Comparison of ENCODE assay signal across 8 cellular contexts in genomic region chr17:41919165-41919817, GRCh38. TPM values are rescaled to one million over a fixed set of nuclear protein-coding genes. Genes with fewer than 3 reads are reported as not detected.
A peak's percentile ranks its signal among the peaks of the same experiment; 100 is the strongest.
DNase-seq lines count a peak whose midpoint lies in the region; ATAC-seq and TF ChIP-seq lines count a peak whose summit lies in the region.

No MANE protein-coding gene starts in this region.

- H3K4me1 ChIP-seq in SJCRH30 (peaks cover 9% of the 10 kb centered on the region; the same call in 1 of the 2 replicates), esophagus (ENCODE audit: control insufficient read depth in 2 of 2, insufficient read depth in 2 of 2, low read length in 1 of 2) (peaks cover 0 to 7% of the 10 kb centered on the region in 2 donors)

- H3K27me3 ChIP-seq in SJCRH30 = no peaks in the 10 kb centered on the region
- no peaks in the 10 kb centered on the region for H3K27me3 ChIP-seq in esophagus (ENCODE audit: control insufficient read depth in 1 of 2, insufficient read depth in 2 of 2, low read length in 2 of 2)

- H3K36me3 ChIP-seq in SJCRH30 (no peaks in the 10 kb centered on the region), esophagus (ENCODE audit: control insufficient read depth in 2 of 2, insufficient read depth in 2 of 2, low read length in 1 of 2) (no peaks in the 10 kb centered on the region)

- no peak for TF ChIP-seq CTCF in natural killer cell (IDR thresholded peaks at IDR 0.05)

- H3K9me3 ChIP-seq in SJCRH30 (replicated peaks) (no peaks in the 10 kb centered on the region), esophagus (ENCODE audit: control insufficient read depth in 2 of 2, insufficient read depth in 1 of 2, low read depth in 1 of 2, low read length in 1 of 2) (no peaks in the 10 kb centered on the region)

- intact Hi-C loops in natural killer cell (cut with micrococcal nuclease) = loop anchor here (1.0 to 2.0 kb wide), 3 partner anchors 11 to 54 kb away; partner anchors contain the start of genes CNP, KLHL11 and ODAD4

- WGBS in esophagus, 2 donors = 6 to 9% methylated on average over 31 to 33 of the region's 33 CpGs

- ATAC-seq in natural killer cell (no peak), GM21381 (IDR thresholded peaks at IDR 0.05; ENCODE audit: unreplicated experiment) (no peak)

- H3K4me3 Mint-ChIP-seq in natural killer cell = peak overlapping the region; percentile 96

- DNase-seq in NOMO-1 (lab: John Stamatoyannopoulos, UW; ENCODE audit: unreplicated experiment in 2 of 2) = peak; percentile 49 to 53
- DNase-seq in NOMO-1 treated with DMSO at 0.1 percent for 48 hours (lab: John Stamatoyannopoulos, UW; ENCODE audit: unreplicated experiment) = no peak
- DNase-seq in HPDE6-E6E7 (ENCODE audit: extremely low spot score) = peak; percentile 76
- no peak for DNase-seq in SJCRH30
- no peak for DNase-seq in natural killer cell
- DNase-seq in foreskin melanocyte = no peak

- no peaks in the 10 kb centered on the region for H3K27me3 Mint-ChIP-seq in natural killer cell (ENCODE audit: low read depth in 2 of 2)

- peak overlapping the region; percentile 74 to 91 for H3K27ac Mint-ChIP-seq in natural killer cell

- peak overlapping the region; percentile 31 for H3K27ac ChIP-seq in SJCRH30
- H3K27ac ChIP-seq in esophagus (ENCODE audit: low read depth in 2 of 2, low read length in 1 of 2) = peak overlapping the region; percentile 81 to 84

- H3K9me3 Mint-ChIP-seq in natural killer cell = no peaks in the 10 kb centered on the region

- peaks cover 23 to 30% of the 10 kb centered on the region in 2 donors for H3K4me1 Mint-ChIP-seq in natural killer cell

- no peaks in the 10 kb centered on the region for H3K36me3 Mint-ChIP-seq in natural killer cell

- H3K4me3 ChIP-seq in SJCRH30 (peak overlapping the region; percentile 92), esophagus (ENCODE audit: low read depth in 1 of 2, low read length in 2 of 2) (peak overlapping the region; percentile 37 to 75)

RNA-seq across cellular contexts. Expression of gene ACLY, which starts 0.5 kb away (rescaled TPM):
- total RNA-seq in SJCRH30 (2014; rRNA removed; shearing (Covaris generic)) = 137 and 141 TPM in 2 replicates
- polyA plus RNA-seq in esophagus = 10 to 100 TPM; 16.4 to 27.1 TPM
- total RNA-seq in natural killer cell = 100 to 1,000 TPM in 2 of 3 donors, 10 to 100 TPM in 1; 86.5 to 106 (median 106) TPM

RNA-seq across cellular contexts. Expression of gene ODAD4, which starts 11.1 kb away (rescaled TPM):
- 0.15 and 0.24 TPM in 2 replicates for total RNA-seq in SJCRH30 (2014; rRNA removed; shearing (Covaris generic))
- polyA plus RNA-seq in esophagus = under 1 TPM; 0.18 to 0.31 TPM
- 1 to 10 TPM in 1 of 3 donors, under 1 TPM in 2; 0.70 to 2.9 (median 0.95) TPM for total RNA-seq in natural killer cell

RNA-seq across cellular contexts. Expression of gene CNP, which starts 47.3 kb away (rescaled TPM):
- 101 and 105 TPM in 2 replicates for total RNA-seq in SJCRH30 (2014; rRNA removed; shearing (Covaris generic))
- 10 to 100 TPM; 45.2 to 49.1 TPM for polyA plus RNA-seq in esophagus
- total RNA-seq in natural killer cell = 10 to 100 TPM; 32.4 to 44.8 (median 38.2) TPM

RNA-seq across cellular contexts. Expression of gene KLHL11, which starts 54.1 kb away (rescaled TPM):
- 22.4 and 23.8 TPM in 2 replicates for total RNA-seq in SJCRH30 (2014; rRNA removed; shearing (Covaris generic))
- under 1 TPM; 0.59 to 0.74 TPM for polyA plus RNA-seq in esophagus
- 10 to 100 TPM; 19.4 to 29.0 (median 28.2) TPM for total RNA-seq in natural killer cell

Comparison
In these comparisons a context has a peak if more than half of its experiments do, and no peak if none do; other contexts are left out.
1. DNase-seq: peak in NOMO-1 (2 of 2) and HPDE6-E6E7 (single experiment); none in NOMO-1 treated with DMSO at 0.1 percent for 48 hours (single experiment), SJCRH30 (0 of 2), natural killer cell (single experiment) and foreskin melanocyte (single experiment).